Comparison of ENCODE assay signal across 13 cellular contexts in genomic region chr5:42858709-42859108, GRCh38. TPM values are rescaled to one million over a fixed set of nuclear protein-coding genes. Genes with fewer than 3 reads are reported as not detected.
DNase-seq lines count a peak whose midpoint lies in the region; ATAC-seq and TF ChIP-seq lines count a peak whose summit lies in the region.
"Had no signal": no experiment of that assay in that cellular context is flagged by ENCODE, and none has a peak within 500 bp of the region (broad histone marks: within the 10 kb centered on the region; RNA-seq: fewer than 3 reads in every experiment).

No MANE protein-coding gene starts in this region.

- H3K27me3 ChIP-seq in stomach = no peaks in the 10 kb centered on the region
- H3K27me3 ChIP-seq: testis had no signal

- peaks cover 3 to 16% (median 13%) of the 10 kb centered on the region in 4 donors for H3K4me1 ChIP-seq in stomach

- H3K9me3 ChIP-seq in stomach = no peaks in the 10 kb centered on the region
- H3K9me3 ChIP-seq: testis had no signal

- ATAC-seq in left lobe of liver = peak; percentile 62
- ATAC-seq in HG02759 (IDR thresholded peaks at IDR 0.05; ENCODE audit: unreplicated experiment) = no peak
- no peak for ATAC-seq in GM19351 (IDR thresholded peaks at IDR 0.05; ENCODE audit: unreplicated experiment)
- ATAC-seq: T-helper 17 cell had no signal

- WGBS in stomach, 5 donors = 15 to 27% (median 21%) methylated on average over 7 of the region's 7 CpGs

- peak overlapping the region in 1 of 2 donors; percentile 73 for H3K27ac ChIP-seq in coronary artery
- peak overlapping the region in 4 of 5 donors; percentile 32 to 71 (median 50) for H3K27ac ChIP-seq in stomach
- H3K27ac ChIP-seq: testis had no signal

- intact Hi-C loops in stomach (cut with DNase I; ENCODE audit: low total_unique reads) = no loop called here

- H3K4me3 ChIP-seq in LNCaP clone FGC (ENCODE audit: low read depth, low read length) (no peak overlapping the region), coronary artery (peak overlapping the region; percentile 29), stomach (no peak overlapping the region)
- H3K4me3 ChIP-seq: testis had no signal

- no peaks in the 10 kb centered on the region for H3K36me3 ChIP-seq in stomach

- TF ChIP-seq POLR2A in stomach (IDR thresholded peaks at IDR 0.05) = no peak

- no peak for TF ChIP-seq EP300 in stomach (IDR thresholded peaks at IDR 0.05)

- DNase-seq in LNCaP clone FGC (ENCODE audit: low read depth) (peak; percentile 87), coronary artery (ENCODE audit: low spot score) (no peak), left lobe of liver (ENCODE audit: low spot score) (no peak), stomach (no peak), NCI-H446 (lab: John Stamatoyannopoulos, UW) (no peak), NCI-H2171 (lab: John Stamatoyannopoulos, UW) (no peak)
- DNase-seq: central memory CD4-positive, alpha-beta T cell; naive B cell; stimulated activated CD4-positive, alpha-beta T cell treated with anti-CD3 and anti-CD28 coated beads, Interleukin-2, amount 100 ng/mL, for 24 hours; T-helper 17 cell; testis had no signal

- TF ChIP-seq CTCF in LNCaP clone FGC (IDR thresholded peaks at IDR 0.05; ENCODE audit: control insufficient read depth, extremely low read depth, insufficient read depth) = no peak
- TF ChIP-seq CTCF in coronary artery (IDR thresholded peaks at IDR 0.05) = no peak
- TF ChIP-seq CTCF in stomach (IDR thresholded peaks at IDR 0.05) = no peak

RNA-seq across cellular contexts. Expression of gene SELENOP, which starts 47.0 kb away (rescaled TPM):
- 2,099 TPM for total RNA-seq in left lobe of liver
- total RNA-seq in stomach = 100 to 1,000 TPM; 193 to 484 (median 395) TPM
- polyA plus RNA-seq in stomach = 100 to 1,000 TPM in 2 of 3 donors, 10 to 100 TPM in 1; 83.5 to 236 (median 166) TPM
